1 cellular context compared by ENCODE assay signal in the genomic region with DNA sequence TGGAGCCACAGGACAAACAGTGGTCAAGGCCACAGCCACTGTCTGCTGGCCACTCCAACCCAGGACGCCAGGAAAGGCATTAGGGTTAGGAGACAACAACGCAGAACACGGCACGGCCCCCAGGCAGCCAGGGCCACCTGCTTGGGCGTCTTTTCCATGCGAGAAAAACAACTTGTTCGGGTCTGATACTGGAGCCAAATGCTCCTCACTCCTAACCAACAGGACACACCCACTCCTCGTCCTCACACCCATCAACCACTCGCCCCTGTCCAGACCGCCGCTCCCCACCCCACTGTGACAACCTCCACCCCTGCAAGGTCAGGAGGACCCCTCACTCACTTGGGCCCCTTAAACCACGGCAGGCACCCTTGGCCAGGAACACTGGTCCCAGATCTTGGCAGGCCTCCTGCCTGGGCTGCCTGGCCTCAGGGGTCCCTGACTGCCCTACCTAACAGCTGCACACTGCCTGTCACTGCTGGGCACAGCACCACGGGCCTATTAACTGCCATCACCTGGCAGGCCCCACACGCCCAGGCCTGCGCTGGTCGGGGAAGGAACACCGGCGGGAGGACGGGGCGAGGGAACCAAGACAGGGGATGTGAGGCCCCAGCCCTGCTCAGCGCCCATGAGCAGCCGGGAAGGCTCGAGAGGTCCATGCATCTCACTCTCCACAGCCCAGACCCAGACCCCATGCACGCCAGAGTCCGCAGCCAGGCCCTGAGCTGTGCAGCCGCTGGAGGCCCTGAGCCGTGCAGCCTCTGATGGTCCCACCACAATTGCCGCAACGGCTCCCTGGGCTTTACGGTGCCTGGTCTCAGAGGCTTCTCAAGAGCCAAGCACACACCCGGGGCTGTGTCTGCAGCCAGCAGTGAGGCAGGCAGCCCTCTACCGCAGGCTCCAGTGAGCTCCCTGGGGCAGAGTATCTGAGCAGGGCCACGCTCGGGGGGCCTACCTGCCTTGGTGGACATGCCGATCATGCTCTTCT.
TF ChIP-seq lines count a peak whose summit lies in the region.

No MANE protein-coding gene starts in this region.

TF ChIP-seq in GM12878, 131 proteins besides CTCF, POLR2A, EP300 and RAD21 (continued from another document):
- TF ChIP-seq, protein P1, sequence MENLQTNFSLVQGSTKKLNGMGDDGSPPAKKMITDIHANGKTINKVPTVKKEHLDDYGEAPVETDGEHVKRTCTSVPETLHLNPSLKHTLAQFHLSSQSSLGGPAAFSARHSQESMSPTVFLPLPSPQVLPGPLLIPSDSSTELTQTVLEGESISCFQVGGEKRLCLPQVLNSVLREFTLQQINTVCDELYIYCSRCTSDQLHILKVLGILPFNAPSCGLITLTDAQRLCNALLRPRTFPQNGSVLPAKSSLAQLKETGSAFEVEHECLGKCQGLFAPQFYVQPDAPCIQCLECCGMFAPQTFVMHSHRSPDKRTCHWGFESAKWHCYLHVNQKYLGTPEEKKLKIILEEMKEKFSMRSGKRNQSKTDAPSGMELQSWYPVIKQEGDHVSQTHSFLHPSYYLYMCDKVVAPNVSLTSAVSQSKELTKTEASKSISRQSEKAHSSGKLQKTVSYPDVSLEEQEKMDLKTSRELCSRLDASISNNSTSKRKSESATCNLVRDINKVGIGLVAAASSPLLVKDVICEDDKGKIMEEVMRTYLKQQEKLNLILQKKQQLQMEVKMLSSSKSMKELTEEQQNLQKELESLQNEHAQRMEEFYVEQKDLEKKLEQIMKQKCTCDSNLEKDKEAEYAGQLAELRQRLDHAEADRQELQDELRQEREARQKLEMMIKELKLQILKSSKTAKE (IDR thresholded peaks at IDR 0.05; ENCODE audit: low read depth, poor library complexity, severe bottlenecking): no peak
- TF ChIP-seq, protein P2, sequence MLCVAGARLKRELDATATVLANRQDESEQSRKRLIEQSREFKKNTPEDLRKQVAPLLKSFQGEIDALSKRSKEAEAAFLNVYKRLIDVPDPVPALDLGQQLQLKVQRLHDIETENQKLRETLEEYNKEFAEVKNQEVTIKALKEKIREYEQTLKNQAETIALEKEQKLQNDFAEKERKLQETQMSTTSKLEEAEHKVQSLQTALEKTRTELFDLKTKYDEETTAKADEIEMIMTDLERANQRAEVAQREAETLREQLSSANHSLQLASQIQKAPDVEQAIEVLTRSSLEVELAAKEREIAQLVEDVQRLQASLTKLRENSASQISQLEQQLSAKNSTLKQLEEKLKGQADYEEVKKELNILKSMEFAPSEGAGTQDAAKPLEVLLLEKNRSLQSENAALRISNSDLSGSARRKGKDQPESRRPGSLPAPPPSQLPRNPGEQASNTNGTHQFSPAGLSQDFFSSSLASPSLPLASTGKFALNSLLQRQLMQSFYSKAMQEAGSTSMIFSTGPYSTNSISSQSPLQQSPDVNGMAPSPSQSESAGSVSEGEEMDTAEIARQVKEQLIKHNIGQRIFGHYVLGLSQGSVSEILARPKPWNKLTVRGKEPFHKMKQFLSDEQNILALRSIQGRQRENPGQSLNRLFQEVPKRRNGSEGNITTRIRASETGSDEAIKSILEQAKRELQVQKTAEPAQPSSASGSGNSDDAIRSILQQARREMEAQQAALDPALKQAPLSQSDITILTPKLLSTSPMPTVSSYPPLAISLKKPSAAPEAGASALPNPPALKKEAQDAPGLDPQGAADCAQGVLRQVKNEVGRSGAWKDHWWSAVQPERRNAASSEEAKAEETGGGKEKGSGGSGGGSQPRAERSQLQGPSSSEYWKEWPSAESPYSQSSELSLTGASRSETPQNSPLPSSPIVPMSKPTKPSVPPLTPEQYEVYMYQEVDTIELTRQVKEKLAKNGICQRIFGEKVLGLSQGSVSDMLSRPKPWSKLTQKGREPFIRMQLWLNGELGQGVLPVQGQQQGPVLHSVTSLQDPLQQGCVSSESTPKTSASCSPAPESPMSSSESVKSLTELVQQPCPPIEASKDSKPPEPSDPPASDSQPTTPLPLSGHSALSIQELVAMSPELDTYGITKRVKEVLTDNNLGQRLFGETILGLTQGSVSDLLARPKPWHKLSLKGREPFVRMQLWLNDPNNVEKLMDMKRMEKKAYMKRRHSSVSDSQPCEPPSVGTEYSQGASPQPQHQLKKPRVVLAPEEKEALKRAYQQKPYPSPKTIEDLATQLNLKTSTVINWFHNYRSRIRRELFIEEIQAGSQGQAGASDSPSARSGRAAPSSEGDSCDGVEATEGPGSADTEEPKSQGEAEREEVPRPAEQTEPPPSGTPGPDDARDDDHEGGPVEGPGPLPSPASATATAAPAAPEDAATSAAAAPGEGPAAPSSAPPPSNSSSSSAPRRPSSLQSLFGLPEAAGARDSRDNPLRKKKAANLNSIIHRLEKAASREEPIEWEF (IDR thresholded peaks at IDR 0.05; ENCODE audit: insufficient replicate concordance, low read depth, low read length): no peak
- TF ChIP-seq MEF2A (IDR thresholded peaks at IDR 0.05; ENCODE audit: insufficient read depth, low read depth, low read length) (no peak), TCF3 (IDR thresholded peaks at IDR 0.05; ENCODE audit: borderline replicate concordance, insufficient read depth, low read depth, low read length) (no peak), CHD1 (IDR thresholded peaks at IDR 0.05; ENCODE audit: low read depth, low read length) (no peak)
- TF ChIP-seq, protein P3, sequence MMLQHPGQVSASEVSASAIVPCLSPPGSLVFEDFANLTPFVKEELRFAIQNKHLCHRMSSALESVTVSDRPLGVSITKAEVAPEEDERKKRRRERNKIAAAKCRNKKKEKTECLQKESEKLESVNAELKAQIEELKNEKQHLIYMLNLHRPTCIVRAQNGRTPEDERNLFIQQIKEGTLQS (IDR thresholded peaks at IDR 0.05; ENCODE audit: borderline replicate concordance, extremely low read depth, low read depth, low read length): no peak
- TF ChIP-seq, protein P4, sequence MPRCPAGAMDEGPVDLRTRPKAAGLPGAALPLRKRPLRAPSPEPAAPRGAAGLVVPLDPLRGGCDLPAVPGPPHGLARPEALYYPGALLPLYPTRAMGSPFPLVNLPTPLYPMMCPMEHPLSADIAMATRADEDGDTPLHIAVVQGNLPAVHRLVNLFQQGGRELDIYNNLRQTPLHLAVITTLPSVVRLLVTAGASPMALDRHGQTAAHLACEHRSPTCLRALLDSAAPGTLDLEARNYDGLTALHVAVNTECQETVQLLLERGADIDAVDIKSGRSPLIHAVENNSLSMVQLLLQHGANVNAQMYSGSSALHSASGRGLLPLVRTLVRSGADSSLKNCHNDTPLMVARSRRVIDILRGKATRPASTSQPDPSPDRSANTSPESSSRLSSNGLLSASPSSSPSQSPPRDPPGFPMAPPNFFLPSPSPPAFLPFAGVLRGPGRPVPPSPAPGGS (IDR thresholded peaks at IDR 0.05; ENCODE audit: borderline replicate concordance, insufficient read depth, low read depth, low read length, poor library complexity, severe bottlenecking): no peak
